In the genomic region with DNA sequence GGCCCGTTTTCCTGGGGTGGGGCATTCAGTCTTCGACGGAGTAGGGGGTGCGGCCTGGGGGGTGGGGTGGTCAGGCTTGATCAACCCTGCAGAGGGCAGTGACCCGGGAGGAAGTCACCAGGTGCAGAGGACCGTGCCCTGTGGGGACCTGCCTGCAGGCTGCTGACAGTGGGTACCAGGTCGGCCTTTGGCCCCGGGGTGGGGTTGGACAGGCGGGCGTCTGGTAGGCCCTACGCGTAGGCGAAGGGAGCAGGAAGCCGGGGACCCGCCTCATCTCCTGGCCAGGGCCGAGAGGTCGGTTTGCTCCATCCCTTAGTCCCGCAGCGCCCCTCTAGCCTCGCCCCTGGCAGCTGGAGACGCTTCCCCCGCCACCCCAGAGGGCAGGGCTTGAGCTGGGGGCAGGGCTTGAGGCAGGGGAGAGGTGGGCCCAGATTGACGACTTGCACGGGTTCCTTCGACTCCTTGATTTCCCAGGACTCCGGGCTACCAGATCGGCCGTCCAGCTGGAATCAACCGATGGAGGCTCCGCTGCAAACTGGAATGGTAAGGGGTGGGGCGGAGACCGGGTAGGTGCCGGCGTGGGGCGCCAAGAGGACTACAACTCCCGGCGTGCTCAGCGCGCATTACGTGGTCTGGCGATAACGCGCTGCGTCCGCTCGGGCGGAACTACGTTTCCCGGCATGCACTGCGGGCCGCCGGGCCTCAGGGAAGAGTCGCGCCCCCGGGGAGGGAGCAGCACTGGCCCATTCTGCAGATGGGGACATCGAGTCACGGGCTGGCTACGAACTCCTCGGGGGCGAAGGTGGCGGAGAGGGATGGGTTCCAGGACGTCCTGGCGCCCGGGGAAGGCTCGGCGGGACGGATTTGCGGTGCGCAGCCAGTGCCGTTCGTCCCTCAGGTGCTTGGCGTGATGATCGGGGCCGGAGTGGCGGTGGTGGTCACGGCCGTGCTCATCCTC, we compare ENCODE assay signal across 1 cellular context.
TF ChIP-seq lines count a peak whose summit lies in the region.

Gene PNPLA6 (plus strand): TSS at position 683 of the 958 bp plus-strand sequence. CDS start 72 bp downstream, at position 755.

TF ChIP-seq in HepG2, 621 proteins besides CTCF, POLR2A, EP300 and RAD21 (continued from another document and continues in another):
- TF ChIP-seq KDM2A (CRISPR knock-in tag; IDR thresholded peaks at IDR 0.05; ENCODE audit: borderline replicate concordance, low read depth): peak; percentile 98
- peak; percentile 68 for TF ChIP-seq HNRNPLL (IDR thresholded peaks at IDR 0.05; ENCODE audit: low read depth, low read length, poor library complexity, severe bottlenecking)
- 0 out of 2 replicates have a peak, but pooled peaks have one; percentile 41 for TF ChIP-seq ZNF567 (CRISPR knock-in tag; IDR thresholded peaks at IDR 0.05; ENCODE audit: borderline replicate concordance)
- TF ChIP-seq AHR (CRISPR knock-in tag; IDR thresholded peaks at IDR 0.05): peak; percentile 61; the same call in 1 of the 2 replicates
- TF ChIP-seq ZNF143 (CRISPR knock-in tag; IDR thresholded peaks at IDR 0.05): peak; percentile 100
- peak in 1 of 2 experiments; percentile 80; a peak in 1 of 4 replicates for TF ChIP-seq KLF16 (CRISPR knock-in tag; IDR thresholded peaks at IDR 0.05)
- no peak for TF ChIP-seq ZNF674 (CRISPR knock-in tag; IDR thresholded peaks at IDR 0.05; ENCODE audit: low read depth)
- no peak for TF ChIP-seq REST (IDR thresholded peaks at IDR 0.05; ENCODE audit: borderline replicate concordance in 1 of 2, low read depth in 1 of 2, low read length in 2 of 2)
- peak; percentile 64; the same call in 1 of the 2 replicates for TF ChIP-seq ZMYM2 (CRISPR knock-in tag; IDR thresholded peaks at IDR 0.05)
- TF ChIP-seq, protein P1, sequence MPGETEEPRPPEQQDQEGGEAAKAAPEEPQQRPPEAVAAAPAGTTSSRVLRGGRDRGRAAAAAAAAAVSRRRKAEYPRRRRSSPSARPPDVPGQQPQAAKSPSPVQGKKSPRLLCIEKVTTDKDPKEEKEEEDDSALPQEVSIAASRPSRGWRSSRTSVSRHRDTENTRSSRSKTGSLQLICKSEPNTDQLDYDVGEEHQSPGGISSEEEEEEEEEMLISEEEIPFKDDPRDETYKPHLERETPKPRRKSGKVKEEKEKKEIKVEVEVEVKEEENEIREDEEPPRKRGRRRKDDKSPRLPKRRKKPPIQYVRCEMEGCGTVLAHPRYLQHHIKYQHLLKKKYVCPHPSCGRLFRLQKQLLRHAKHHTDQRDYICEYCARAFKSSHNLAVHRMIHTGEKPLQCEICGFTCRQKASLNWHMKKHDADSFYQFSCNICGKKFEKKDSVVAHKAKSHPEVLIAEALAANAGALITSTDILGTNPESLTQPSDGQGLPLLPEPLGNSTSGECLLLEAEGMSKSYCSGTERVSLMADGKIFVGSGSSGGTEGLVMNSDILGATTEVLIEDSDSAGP (CRISPR knock-in tag; IDR thresholded peaks at IDR 0.05; ENCODE audit: borderline replicate concordance): peak; percentile 99
- TF ChIP-seq, protein P2, sequence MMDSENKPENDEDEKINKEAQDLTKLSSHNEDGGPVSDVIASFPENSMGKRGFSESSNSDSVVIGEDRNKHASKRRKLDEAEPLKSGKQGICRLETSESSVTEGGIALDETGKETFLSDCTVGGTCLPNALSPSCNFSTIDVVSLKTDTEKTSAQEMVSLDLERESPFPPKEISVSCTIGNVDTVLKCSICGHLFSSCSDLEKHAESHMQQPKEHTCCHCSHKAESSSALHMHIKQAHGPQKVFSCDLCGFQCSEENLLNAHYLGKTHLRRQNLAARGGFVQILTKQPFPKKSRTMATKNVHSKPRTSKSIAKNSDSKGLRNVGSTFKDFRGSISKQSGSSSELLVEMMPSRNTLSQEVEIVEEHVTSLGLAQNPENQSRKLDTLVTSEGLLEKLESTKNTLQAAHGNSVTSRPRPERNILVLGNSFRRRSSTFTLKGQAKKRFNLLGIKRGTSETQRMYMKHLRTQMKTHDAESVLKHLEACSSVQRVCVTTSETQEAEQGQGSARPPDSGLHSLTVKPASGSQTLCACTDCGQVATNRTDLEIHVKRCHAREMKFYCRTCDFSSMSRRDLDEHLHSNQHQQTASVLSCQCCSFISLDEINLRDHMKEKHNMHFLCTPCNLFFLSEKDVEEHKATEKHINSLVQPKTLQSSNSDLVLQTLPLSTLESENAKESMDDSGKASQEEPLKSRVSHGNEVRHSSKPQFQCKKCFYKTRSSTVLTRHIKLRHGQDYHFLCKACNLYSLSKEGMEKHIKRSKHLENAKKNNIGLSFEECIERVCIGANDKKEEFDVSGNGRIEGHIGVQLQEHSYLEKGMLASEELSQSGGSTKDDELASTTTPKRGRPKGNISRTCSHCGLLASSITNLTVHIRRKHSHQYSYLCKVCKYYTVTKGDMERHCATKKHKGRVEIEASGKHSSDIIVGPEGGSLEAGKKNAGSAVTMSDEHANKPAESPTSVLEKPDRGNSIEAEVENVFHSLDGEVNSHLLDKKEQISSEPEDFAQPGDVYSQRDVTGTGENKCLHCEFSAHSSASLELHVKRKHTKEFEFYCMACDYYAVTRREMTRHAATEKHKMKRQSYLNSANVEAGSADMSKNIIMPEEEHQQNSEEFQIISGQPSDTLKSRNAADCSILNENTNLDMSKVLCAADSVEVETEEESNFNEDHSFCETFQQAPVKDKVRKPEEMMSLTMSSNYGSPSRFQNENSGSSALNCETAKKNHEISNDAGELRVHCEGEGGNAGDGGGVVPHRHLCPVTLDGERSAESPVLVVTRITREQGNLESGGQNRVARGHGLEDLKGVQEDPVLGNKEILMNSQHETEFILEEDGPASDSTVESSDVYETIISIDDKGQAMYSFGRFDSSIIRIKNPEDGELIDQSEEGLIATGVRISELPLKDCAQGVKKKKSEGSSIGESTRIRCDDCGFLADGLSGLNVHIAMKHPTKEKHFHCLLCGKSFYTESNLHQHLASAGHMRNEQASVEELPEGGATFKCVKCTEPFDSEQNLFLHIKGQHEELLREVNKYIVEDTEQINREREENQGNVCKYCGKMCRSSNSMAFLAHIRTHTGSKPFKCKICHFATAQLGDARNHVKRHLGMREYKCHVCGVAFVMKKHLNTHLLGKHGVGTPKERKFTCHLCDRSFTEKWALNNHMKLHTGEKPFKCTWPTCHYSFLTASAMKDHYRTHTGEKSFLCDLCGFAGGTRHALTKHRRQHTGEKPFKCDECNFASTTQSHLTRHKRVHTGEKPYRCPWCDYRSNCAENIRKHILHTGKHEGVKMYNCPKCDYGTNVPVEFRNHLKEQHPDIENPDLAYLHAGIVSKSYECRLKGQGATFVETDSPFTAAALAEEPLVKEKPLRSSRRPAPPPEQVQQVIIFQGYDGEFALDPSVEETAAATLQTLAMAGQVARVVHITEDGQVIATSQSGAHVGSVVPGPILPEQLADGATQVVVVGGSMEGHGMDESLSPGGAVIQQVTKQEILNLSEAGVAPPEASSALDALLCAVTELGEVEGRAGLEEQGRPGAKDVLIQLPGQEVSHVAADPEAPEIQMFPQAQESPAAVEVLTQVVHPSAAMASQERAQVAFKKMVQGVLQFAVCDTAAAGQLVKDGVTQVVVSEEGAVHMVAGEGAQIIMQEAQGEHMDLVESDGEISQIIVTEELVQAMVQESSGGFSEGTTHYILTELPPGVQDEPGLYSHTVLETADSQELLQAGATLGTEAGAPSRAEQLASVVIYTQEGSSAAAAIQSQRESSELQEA (CRISPR knock-in tag; IDR thresholded peaks at IDR 0.05; ENCODE audit: not compliant biosample characterization): peak; percentile 83
- no peak; the same call in 1 of the 2 replicates for TF ChIP-seq SNAI1 (CRISPR knock-in tag; IDR thresholded peaks at IDR 0.05; ENCODE audit: borderline replicate concordance)
- peak; percentile 67; the same call in 1 of the 2 replicates for TF ChIP-seq ZNF678 (CRISPR knock-in tag; IDR thresholded peaks at IDR 0.05)
- TF ChIP-seq ZNF446 (CRISPR knock-in tag; IDR thresholded peaks at IDR 0.05): no peak
- TF ChIP-seq FOXJ3 (CRISPR knock-in tag; IDR thresholded peaks at IDR 0.05; ENCODE audit: borderline replicate concordance): no peak
- TF ChIP-seq DMTF1 (CRISPR knock-in tag; IDR thresholded peaks at IDR 0.05): 0 out of 2 replicates have a peak, but pooled peaks have one; percentile 51
- peak; percentile 40; the same call in 1 of the 2 replicates for TF ChIP-seq ZNF598 (CRISPR knock-in tag; IDR thresholded peaks at IDR 0.05; ENCODE audit: borderline replicate concordance)
- TF ChIP-seq ZNF761 (CRISPR knock-in tag; conservative IDR thresholded peaks at IDR 0.05): no peak
- no peak for TF ChIP-seq TCF7 (IDR thresholded peaks at IDR 0.05; ENCODE audit: low read depth)
- peak; percentile 90 for TF ChIP-seq YEATS2 (CRISPR knock-in tag; IDR thresholded peaks at IDR 0.05; ENCODE audit: borderline replicate concordance)
- peak; percentile 54 for TF ChIP-seq MXD3 (CRISPR knock-in tag; IDR thresholded peaks at IDR 0.05)
- peak; percentile 92 for TF ChIP-seq PCBP1 (IDR thresholded peaks at IDR 0.05; ENCODE audit: borderline replicate concordance, low read depth, low read length)
- no peak; the same call in 1 of the 2 replicates for TF ChIP-seq ZNF44 (CRISPR knock-in tag; IDR thresholded peaks at IDR 0.05)
- no peak for TF ChIP-seq PPARG (CRISPR knock-in tag; conservative IDR thresholded peaks at IDR 0.05)
- TF ChIP-seq TBX3 (IDR thresholded peaks at IDR 0.05; ENCODE audit: borderline replicate concordance): no peak
- TF ChIP-seq, protein P3, sequence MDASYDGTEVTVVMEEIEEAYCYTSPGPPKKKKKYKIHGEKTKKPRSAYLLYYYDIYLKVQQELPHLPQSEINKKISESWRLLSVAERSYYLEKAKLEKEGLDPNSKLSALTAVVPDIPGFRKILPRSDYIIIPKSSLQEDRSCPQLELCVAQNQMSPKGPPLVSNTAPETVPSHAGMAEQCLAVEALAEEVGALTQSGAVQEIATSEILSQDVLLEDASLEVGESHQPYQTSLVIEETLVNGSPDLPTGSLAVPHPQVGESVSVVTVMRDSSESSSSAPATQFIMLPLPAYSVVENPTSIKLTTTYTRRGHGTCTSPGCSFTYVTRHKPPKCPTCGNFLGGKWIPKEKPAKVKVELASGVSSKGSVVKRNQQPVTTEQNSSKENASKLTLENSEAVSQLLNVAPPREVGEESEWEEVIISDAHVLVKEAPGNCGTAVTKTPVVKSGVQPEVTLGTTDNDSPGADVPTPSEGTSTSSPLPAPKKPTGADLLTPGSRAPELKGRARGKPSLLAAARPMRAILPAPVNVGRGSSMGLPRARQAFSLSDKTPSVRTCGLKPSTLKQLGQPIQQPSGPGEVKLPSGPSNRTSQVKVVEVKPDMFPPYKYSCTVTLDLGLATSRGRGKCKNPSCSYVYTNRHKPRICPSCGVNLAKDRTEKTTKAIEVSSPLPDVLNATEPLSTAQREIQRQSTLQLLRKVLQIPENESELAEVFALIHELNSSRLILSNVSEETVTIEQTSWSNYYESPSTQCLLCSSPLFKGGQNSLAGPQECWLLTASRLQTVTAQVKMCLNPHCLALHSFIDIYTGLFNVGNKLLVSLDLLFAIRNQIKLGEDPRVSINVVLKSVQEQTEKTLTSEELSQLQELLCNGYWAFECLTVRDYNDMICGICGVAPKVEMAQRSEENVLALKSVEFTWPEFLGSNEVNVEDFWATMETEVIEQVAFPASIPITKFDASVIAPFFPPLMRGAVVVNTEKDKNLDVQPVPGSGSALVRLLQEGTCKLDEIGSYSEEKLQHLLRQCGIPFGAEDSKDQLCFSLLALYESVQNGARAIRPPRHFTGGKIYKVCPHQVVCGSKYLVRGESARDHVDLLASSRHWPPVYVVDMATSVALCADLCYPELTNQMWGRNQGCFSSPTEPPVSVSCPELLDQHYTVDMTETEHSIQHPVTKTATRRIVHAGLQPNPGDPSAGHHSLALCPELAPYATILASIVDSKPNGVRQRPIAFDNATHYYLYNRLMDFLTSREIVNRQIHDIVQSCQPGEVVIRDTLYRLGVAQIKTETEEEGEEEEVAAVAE (CRISPR knock-in tag; IDR thresholded peaks at IDR 0.05; ENCODE audit: borderline replicate concordance): peak; percentile 93
- 0 out of 2 replicates have a peak, but pooled peaks have one; percentile 35 for TF ChIP-seq ZNF740 (CRISPR knock-in tag; IDR thresholded peaks at IDR 0.05)
- peak; percentile 81; the same call in 1 of the 2 replicates for TF ChIP-seq GLI4 (CRISPR knock-in tag; IDR thresholded peaks at IDR 0.05; ENCODE audit: borderline replicate concordance)
- TF ChIP-seq ZNF747 (CRISPR knock-in tag; IDR thresholded peaks at IDR 0.05; ENCODE audit: borderline replicate concordance): no peak
